ENCODE assay signal across 15 cellular contexts in the genomic region with DNA sequence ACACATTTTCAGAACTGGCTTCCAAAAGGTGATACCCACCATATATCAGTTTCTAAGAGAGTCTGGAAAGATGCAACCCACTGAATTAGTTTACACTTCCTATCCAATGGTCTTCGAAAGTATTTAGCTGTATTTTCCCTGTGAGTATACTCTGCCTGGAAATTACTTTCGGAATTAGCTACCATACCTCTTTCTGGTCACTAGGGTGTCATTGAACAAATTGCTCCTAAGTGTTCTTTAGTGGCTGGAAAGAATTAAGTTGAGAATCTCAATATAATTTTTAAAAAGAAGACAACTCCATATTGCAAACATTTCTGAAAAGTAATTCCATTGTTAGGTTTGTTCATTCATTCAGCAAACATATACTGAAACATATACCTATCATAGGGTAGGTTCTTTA.
A peak's percentile ranks its signal among the peaks of the same experiment; 100 is the strongest.
DNase-seq lines count a peak whose midpoint lies in the region; ATAC-seq and TF ChIP-seq lines count a peak whose summit lies in the region.
"Had no signal": no experiment of that assay in that cellular context is flagged by ENCODE, and none has a peak within 500 bp of the region (broad histone marks: within the 10 kb centered on the region; RNA-seq: fewer than 3 reads in every experiment).

No MANE protein-coding gene starts in this region.

- no peaks in the 10 kb centered on the region for H4K20me1 ChIP-seq in H9 (ENCODE audit: control insufficient read depth, insufficient read depth, insufficient read length)
- H4K20me1 ChIP-seq in neural progenitor cell (ENCODE audit: low read depth) = no peaks in the 10 kb centered on the region

- H3K79me2 ChIP-seq in H9 (ENCODE audit: insufficient read depth, low read length) (no peaks in the 10 kb centered on the region), neural progenitor cell (ENCODE audit: low read depth) (no peaks in the 10 kb centered on the region)

- H3K14ac ChIP-seq in H9 (ENCODE audit: insufficient read depth, low read length) = no peak overlapping the region

- H3K9me3 Mint-ChIP-seq in H9 (peaks cover 3% of the 10 kb centered on the region in 2 experiments; a peak in 2 of 5 replicates), endodermal cell (peaks cover 9% of the 10 kb centered on the region), neural progenitor cell (peaks cover 3% of the 10 kb centered on the region)

- H3K4me3 ChIP-seq in BE2C (ENCODE audit: low read depth, low read length) = no peak overlapping the region
- H3K4me3 ChIP-seq in endodermal cell (ENCODE audit: low read length) = no peak overlapping the region
- no peak overlapping the region for H3K4me3 ChIP-seq in neural progenitor cell

- H2BK20ac ChIP-seq in H9 (ENCODE audit: low read depth, low read length, poor library complexity, severe bottlenecking) = no peak overlapping the region

- H3K36me3 ChIP-seq in BE2C (no peaks in the 10 kb centered on the region), endodermal cell (ENCODE audit: control insufficient read depth, insufficient read depth, low read length) (no peaks in the 10 kb centered on the region), neural progenitor cell (no peaks in the 10 kb centered on the region)

- no peak overlapping the region for H3K4me3 Mint-ChIP-seq in H9
- H3K4me3 Mint-ChIP-seq in endodermal cell = no peak overlapping the region
- no peak overlapping the region for H3K4me3 Mint-ChIP-seq in neural progenitor cell
- H3K4me3 Mint-ChIP-seq: CD4-positive, alpha-beta memory T cell; IgD-negative memory B cell had no signal

- H3K9ac ChIP-seq in H9 (ENCODE audit: extremely low read depth, insufficient read length, low read length) = no peak overlapping the region
- H3K9ac ChIP-seq in endodermal cell (ENCODE audit: extremely low read depth, low read length, poor library complexity, severe bottlenecking) = no peak overlapping the region
- no peak overlapping the region for H3K9ac ChIP-seq in neural progenitor cell

- no peak overlapping the region for H4K8ac ChIP-seq in H9 (replicated peaks; ENCODE audit: insufficient read length, low read depth, low read length)

- H3K27me3 Mint-ChIP-seq in H9 (ENCODE audit: low read depth) = peaks cover 31% of the 10 kb centered on the region
- peaks cover 16% of the 10 kb centered on the region for H3K27me3 Mint-ChIP-seq in endodermal cell (ENCODE audit: insufficient read depth)
- no peaks in the 10 kb centered on the region for H3K27me3 Mint-ChIP-seq in neural progenitor cell (ENCODE audit: insufficient read depth, low read depth)
- H3K27me3 Mint-ChIP-seq: IgD-negative memory B cell had no signal

- no peak overlapping the region for H4K5ac ChIP-seq in H9 (ENCODE audit: insufficient read length, low read depth, low read length)

- H2BK5ac ChIP-seq in H9 (ENCODE audit: insufficient read length, low read length) = no peak overlapping the region

- H2BK15ac ChIP-seq in H9 (ENCODE audit: low read depth, low read length) = no peak overlapping the region

- H3K27ac ChIP-seq in H9 (ENCODE audit: insufficient read length, low read depth, low read length) (no peak overlapping the region), endodermal cell (ENCODE audit: low read depth, low read length) (no peak overlapping the region), neural progenitor cell (no peak overlapping the region)

- no peak overlapping the region for H3K27ac Mint-ChIP-seq in H9
- H3K27ac Mint-ChIP-seq in endodermal cell = no peak overlapping the region
- H3K27ac Mint-ChIP-seq in neural progenitor cell = no peak overlapping the region
- H3K27ac Mint-ChIP-seq: CD4-positive, alpha-beta memory T cell; IgD-negative memory B cell had no signal

- peaks cover 0 to 4% (median 0%) of the 10 kb centered on the region in 3 experiments; a peak in 2 of 7 replicates for H3K36me3 Mint-ChIP-seq in H9 (ENCODE audit: insufficient read depth in 1 of 3, low read depth in 3 of 3)
- no peaks in the 10 kb centered on the region for H3K36me3 Mint-ChIP-seq in endodermal cell (ENCODE audit: low read depth)
- H3K36me3 Mint-ChIP-seq in neural progenitor cell = no peaks in the 10 kb centered on the region
- H3K36me3 Mint-ChIP-seq: CD4-positive, alpha-beta memory T cell; IgD-negative memory B cell had no signal

- H2AFZ ChIP-seq in H9 (ENCODE audit: low read length) (no peak overlapping the region), neural progenitor cell (replicated peaks) (no peak overlapping the region)

- H3K27me3 ChIP-seq in BE2C = no peaks in the 10 kb centered on the region
- H3K27me3 ChIP-seq in H9 (ENCODE audit: insufficient read depth, low read length) = peaks cover 3% of the 10 kb centered on the region; the same call in 1 of the 2 replicates
- H3K27me3 ChIP-seq in endodermal cell (ENCODE audit: control insufficient read depth, insufficient read depth, low read length, poor library complexity, severe bottlenecking) = no peaks in the 10 kb centered on the region
- H3K27me3 ChIP-seq in neural progenitor cell = no peaks in the 10 kb centered on the region

- H3K79me1 ChIP-seq in H9 (ENCODE audit: insufficient read depth, low read depth, low read length, poor library complexity, severe bottlenecking) = no peaks in the 10 kb centered on the region

- H3K4me2 ChIP-seq in H9 (ENCODE audit: insufficient read depth, insufficient read length, low read length) (no peak overlapping the region), neural progenitor cell (no peak overlapping the region)

- H3K23ac ChIP-seq in H9 (ENCODE audit: insufficient read length, low read depth, low read length) = no peak overlapping the region

- no peak overlapping the region for H2BK120ac ChIP-seq in H9 (ENCODE audit: low read depth, low read length, poor library complexity, severe bottlenecking)

- H3T11ph ChIP-seq in H9 (ENCODE audit: low read length) = no peak overlapping the region

- TF ChIP-seq CTCF in BE2C (IDR thresholded peaks at IDR 0.05; ENCODE audit: low read depth, low read length) = peak; percentile 22; the same call in 1 of the 2 replicates
- TF ChIP-seq CTCF in H9 (conservative IDR thresholded peaks at IDR 0.05) = peak; percentile 47; the same call in 2 of the 3 replicates
- TF ChIP-seq CTCF in endodermal cell (conservative IDR thresholded peaks at IDR 0.05) = peak; percentile 58
- peak; percentile 18 for TF ChIP-seq CTCF in neural progenitor cell (IDR thresholded peaks at IDR 0.05)

- H3K4me1 Mint-ChIP-seq in H9 (peaks cover 5 to 7% of the 10 kb centered on the region in 2 experiments), endodermal cell (peaks cover 6% of the 10 kb centered on the region), neural progenitor cell (no peaks in the 10 kb centered on the region)
- H3K4me1 Mint-ChIP-seq: CD4-positive, alpha-beta memory T cell; IgD-negative memory B cell had no signal

- no peak overlapping the region for H4K91ac ChIP-seq in H9 (ENCODE audit: insufficient read length, low read depth, low read length)

- no CpG with 5 or more reads among the region's 2 CpGs for WGBS in H9 (ENCODE audit: extremely low coverage, insufficient read length, low lambda C conversion rate)
- 88 to 100% methylated on average over 1 to 2 of the region's 2 CpGs for whole genome bisulfite sequencing in endodermal cell (ENCODE audit: insufficient coverage in 1 of 2, insufficient read length in 1 of 2), 2 experiments

- H3K9me3 ChIP-seq in BE2C (no peaks in the 10 kb centered on the region), H9 (ENCODE audit: control insufficient read depth, low read depth, low read length) (no peaks in the 10 kb centered on the region), endodermal cell (ENCODE audit: control insufficient read depth, low read length) (no peaks in the 10 kb centered on the region), neural progenitor cell (ENCODE audit: low read depth) (no peaks in the 10 kb centered on the region)

- H2AK5ac ChIP-seq in H9 (ENCODE audit: insufficient read length, low read length) = no peak overlapping the region

- H3F3A ChIP-seq in neural progenitor cell (ENCODE audit: low read depth) = no peaks in the 10 kb centered on the region

- H3K4ac ChIP-seq in H9 (ENCODE audit: low read depth, low read length) = no peak overlapping the region

- no peak overlapping the region for H3K18ac ChIP-seq in H9 (ENCODE audit: insufficient read length, low read depth, low read length)

- ATAC-seq in GM21576 (IDR thresholded peaks at IDR 0.05; ENCODE audit: unreplicated experiment) = no peak
- ATAC-seq: HCT116 had no signal

- H3K4me1 ChIP-seq in BE2C (no peaks in the 10 kb centered on the region), H9 (ENCODE audit: insufficient read depth, low read length) (no peaks in the 10 kb centered on the region), endodermal cell (ENCODE audit: control insufficient read depth, insufficient read depth, low read length) (peaks cover 1% of the 10 kb centered on the region), neural progenitor cell (no peaks in the 10 kb centered on the region)

- H3K23me2 ChIP-seq in H9 (ENCODE audit: insufficient read length, low read depth, low read length, poor library complexity, severe bottlenecking) = no peaks in the 10 kb centered on the region

- H3K56ac ChIP-seq in H9 (ENCODE audit: insufficient read length, low read depth, low read length) = no peak overlapping the region

- H2BK12ac ChIP-seq in H9 (ENCODE audit: insufficient read length, low read depth, low read length) = no peak overlapping the region

- DNase-seq in BE2C (no peak), H9 (no peak), endodermal cell (no peak), neural progenitor cell (ENCODE audit: low spot score) (no peak), RKO (ENCODE audit: low spot score) (no peak)
- no peak for DNase-seq in activated CD4-positive, alpha-beta T cell treated with anti-CD3 and anti-CD28 coated beads for 48 hours
- DNase-seq: ACHN; C1 segment of cervical spinal cord; CD4-positive, alpha-beta memory T cell; DMS53; GF-D8; KG1 had no signal
